ENCODE assay signal across 14 cellular contexts in genomic region chr3:38565339-38566214, GRCh38.
DNase-seq lines count a peak whose midpoint lies in the region; TF ChIP-seq lines count a peak whose summit lies in the region.
"Had no signal": no experiment of that assay in that cellular context is flagged by ENCODE, and none has a peak within 500 bp of the region (broad histone marks: within the 10 kb centered on the region; RNA-seq: fewer than 3 reads in every experiment).

No MANE protein-coding gene starts in this region.

- H3K27ac ChIP-seq in H9 (ENCODE audit: insufficient read length, low read depth, low read length) (no peak overlapping the region), endodermal cell (ENCODE audit: low read depth, low read length) (no peak overlapping the region), MM.1S (ENCODE audit: low read length) (no peak overlapping the region)
- H3K27ac ChIP-seq: RWPE1 had no signal

- H3K4me1 ChIP-seq in H9 (ENCODE audit: insufficient read depth, low read length) (no peaks in the 10 kb centered on the region), endodermal cell (ENCODE audit: control insufficient read depth, insufficient read depth, low read length) (no peaks in the 10 kb centered on the region), BE2C (no peaks in the 10 kb centered on the region), MM.1S (ENCODE audit: low read length) (no peaks in the 10 kb centered on the region)
- H3K4me1 ChIP-seq: Caco-2 had no signal

- H2AK5ac ChIP-seq in H9 (ENCODE audit: insufficient read length, low read length): no peak overlapping the region

- H2BK12ac ChIP-seq in H9 (ENCODE audit: insufficient read length, low read depth, low read length): no peak overlapping the region

- TF ChIP-seq CTCF in H9 (conservative IDR thresholded peaks at IDR 0.05) (no peak), endodermal cell (conservative IDR thresholded peaks at IDR 0.05) (no peak), endothelial cell (IDR thresholded peaks at IDR 0.05; ENCODE audit: unreplicated experiment) (no peak), BE2C (IDR thresholded peaks at IDR 0.05; ENCODE audit: low read depth, low read length) (no peak), MM.1S (IDR thresholded peaks at IDR 0.05; ENCODE audit: low read length) (no peak)

- H3K4me2 ChIP-seq in H9 (ENCODE audit: insufficient read depth, insufficient read length, low read length) (no peak overlapping the region), MM.1S (ENCODE audit: low read depth, low read length) (no peak overlapping the region)

- no peak overlapping the region for H3K23ac ChIP-seq in H9 (ENCODE audit: insufficient read length, low read depth, low read length)

- no peaks in the 10 kb centered on the region for H3K9me2 ChIP-seq in MM.1S (replicated peaks; ENCODE audit: insufficient read depth, low read length)

- H3K36me3 ChIP-seq in endodermal cell (ENCODE audit: control insufficient read depth, insufficient read depth, low read length) (no peaks in the 10 kb centered on the region), BE2C (no peaks in the 10 kb centered on the region), MM.1S (replicated peaks; ENCODE audit: insufficient read depth, low read length) (no peaks in the 10 kb centered on the region)

- no peaks in the 10 kb centered on the region for H3K27me3 ChIP-seq in H9 (ENCODE audit: insufficient read depth, low read length)
- no peaks in the 10 kb centered on the region for H3K27me3 ChIP-seq in endodermal cell (ENCODE audit: control insufficient read depth, insufficient read depth, low read length, poor library complexity, severe bottlenecking)
- no peaks in the 10 kb centered on the region for H3K27me3 ChIP-seq in BE2C
- H3K27me3 ChIP-seq in MM.1S (replicated peaks; ENCODE audit: insufficient read depth, low read length): no peaks in the 10 kb centered on the region

- H3K9me3 Mint-ChIP-seq in H9: no peaks in the 10 kb centered on the region
- no peaks in the 10 kb centered on the region for H3K9me3 Mint-ChIP-seq in endodermal cell
- H3K9me3 Mint-ChIP-seq in endothelial cell (ENCODE audit: unreplicated experiment): no peaks in the 10 kb centered on the region

- no peak overlapping the region for H2BK5ac ChIP-seq in H9 (ENCODE audit: insufficient read length, low read length)

- no peak overlapping the region for H3K4ac ChIP-seq in H9 (ENCODE audit: low read depth, low read length)

- H3K14ac ChIP-seq in H9 (ENCODE audit: insufficient read depth, low read length): no peak overlapping the region

- H3K23me2 ChIP-seq in H9 (ENCODE audit: insufficient read length, low read depth, low read length, poor library complexity, severe bottlenecking): no peaks in the 10 kb centered on the region

- H4K5ac ChIP-seq in H9 (ENCODE audit: insufficient read length, low read depth, low read length): no peak overlapping the region

- H3K27ac Mint-ChIP-seq in H9 (peak overlapping the region in 2 of 3 experiments; percentile 66 to 94; a peak in 4 of 7 replicates), endodermal cell (no peak overlapping the region), endothelial cell (ENCODE audit: unreplicated experiment) (no peak overlapping the region)

- H3K4me3 Mint-ChIP-seq in H9 (0 out of 5 replicates have a peak overlapping the region, but pooled peaks of 1 of the 2 experiments have one; percentile 3), endodermal cell (no peak overlapping the region), endothelial cell (ENCODE audit: unreplicated experiment) (no peak overlapping the region)

- no peak overlapping the region for H2BK20ac ChIP-seq in H9 (ENCODE audit: low read depth, low read length, poor library complexity, severe bottlenecking)

- H3K9me3 ChIP-seq in H9 (ENCODE audit: control insufficient read depth, low read depth, low read length): no peaks in the 10 kb centered on the region
- H3K9me3 ChIP-seq in endodermal cell (ENCODE audit: control insufficient read depth, low read length): no peaks in the 10 kb centered on the region
- no peaks in the 10 kb centered on the region for H3K9me3 ChIP-seq in BE2C
- no peaks in the 10 kb centered on the region for H3K9me3 ChIP-seq in MM.1S (replicated peaks; ENCODE audit: insufficient read depth, low read length)
- H3K9me3 ChIP-seq: Caco-2 had no signal

- H2BK120ac ChIP-seq in H9 (ENCODE audit: low read depth, low read length, poor library complexity, severe bottlenecking): no peak overlapping the region

- no peaks in the 10 kb centered on the region for H3K79me2 ChIP-seq in H9 (ENCODE audit: insufficient read depth, low read length)
- H3K79me2 ChIP-seq in MM.1S (ENCODE audit: low read length): no peaks in the 10 kb centered on the region

- intact Hi-C loops in posterior vena cava (cut with DNase I): no loop called here

- no peak overlapping the region for H3K18ac ChIP-seq in H9 (ENCODE audit: insufficient read length, low read depth, low read length)

- H2AFZ ChIP-seq in H9 (ENCODE audit: low read length) (no peak overlapping the region), MM.1S (ENCODE audit: low read length) (no peak overlapping the region)

- H4K8ac ChIP-seq in H9 (replicated peaks; ENCODE audit: insufficient read length, low read depth, low read length): no peak overlapping the region

- H3T11ph ChIP-seq in H9 (ENCODE audit: low read length): no peak overlapping the region

- no peaks in the 10 kb centered on the region for H3F3A ChIP-seq in MM.1S (ENCODE audit: insufficient read depth, low read length)

- no peak overlapping the region for H3K56ac ChIP-seq in H9 (ENCODE audit: insufficient read length, low read depth, low read length)

- 0 out of 4 replicates have a peak, but pooled peaks cover 0 to 2% of the 10 kb centered on the region in 2 experiments for H3K4me1 Mint-ChIP-seq in H9
- H3K4me1 Mint-ChIP-seq in endodermal cell: no peaks in the 10 kb centered on the region
- peaks cover 3% of the 10 kb centered on the region for H3K4me1 Mint-ChIP-seq in endothelial cell (ENCODE audit: unreplicated experiment)

- H3K36me3 Mint-ChIP-seq in H9 (ENCODE audit: insufficient read depth in 1 of 3, low read depth in 3 of 3) (peaks cover 0 to 3% (median 0%) of the 10 kb centered on the region in 3 experiments; a peak in 1 of 7 replicates), endodermal cell (ENCODE audit: low read depth) (no peaks in the 10 kb centered on the region), endothelial cell (ENCODE audit: low read depth, unreplicated experiment) (no peaks in the 10 kb centered on the region)

- no CpG with 5 or more reads among the region's 13 CpGs for WGBS in H9 (ENCODE audit: extremely low coverage, insufficient read length, low lambda C conversion rate)
- 92 to 93% methylated on average over 10 to 13 of the region's 13 CpGs for WGBS in endodermal cell (ENCODE audit: insufficient coverage in 1 of 2, insufficient read length in 1 of 2), 2 experiments

- H3K4me3 ChIP-seq in endodermal cell (ENCODE audit: low read length) (no peak overlapping the region), BE2C (ENCODE audit: low read depth, low read length) (no peak overlapping the region), MM.1S (ENCODE audit: low read length) (no peak overlapping the region)
- H3K4me3 ChIP-seq: GM12878 had no signal

- H4K91ac ChIP-seq in H9 (ENCODE audit: insufficient read length, low read depth, low read length): no peak overlapping the region

- H3K9ac ChIP-seq in H9 (ENCODE audit: extremely low read depth, insufficient read length, low read length): no peak overlapping the region
- no peak overlapping the region for H3K9ac ChIP-seq in endodermal cell (ENCODE audit: extremely low read depth, low read length, poor library complexity, severe bottlenecking)
- no peak overlapping the region for H3K9ac ChIP-seq in MM.1S (ENCODE audit: low read length)

- H3K79me1 ChIP-seq in H9 (ENCODE audit: insufficient read depth, low read depth, low read length, poor library complexity, severe bottlenecking): no peaks in the 10 kb centered on the region

- H3K27me3 Mint-ChIP-seq in H9 (ENCODE audit: low read depth) (no peaks in the 10 kb centered on the region), endodermal cell (ENCODE audit: insufficient read depth) (no peaks in the 10 kb centered on the region), endothelial cell (ENCODE audit: unreplicated experiment) (peaks cover 7% of the 10 kb centered on the region)

- no peak overlapping the region for H2BK15ac ChIP-seq in H9 (ENCODE audit: low read depth, low read length)

- DNase-seq in activated effector memory CD4-positive, alpha-beta T cell treated with anti-CD3 and anti-CD28 coated beads, Interleukin-2, amount 50 U/mL, for 16 hours: peak; percentile 57
- DNase-seq in activated effector memory CD4-positive, alpha-beta T cell treated with Interleukin-2 at 50 U/mL for 16 hours: no peak
- DNase-seq in H9 (peak; percentile 14), endodermal cell (peak; percentile 33), posterior vena cava (ENCODE audit: low spot score) (peak; percentile 59), endothelial cell (ENCODE audit: low spot score) (no peak), BE2C (no peak), MM.1S (no peak)
- DNase-seq: Caco-2, NCI-H1436 treated with DMSO at 0.1 percent for 48 hours, NCI-H2081 treated with DMSO at 0.1 percent for 48 hours, NCI-H524 had no signal

- H4K20me1 ChIP-seq in H9 (ENCODE audit: control insufficient read depth, insufficient read depth, insufficient read length) (no peaks in the 10 kb centered on the region), MM.1S (ENCODE audit: insufficient read depth, low read length) (no peaks in the 10 kb centered on the region)

Comparison
In these comparisons a context has a peak if more than half of its experiments do, and no peak if none do; other contexts are left out.
1. DNase-seq: peak in activated effector memory CD4-positive, alpha-beta T cell treated with anti-CD3 and anti-CD28 coated beads, Interleukin-2, amount 50 U/mL, for 16 hours (single experiment), H9 (single experiment), endodermal cell (single experiment) and posterior vena cava (single experiment); none in activated effector memory CD4-positive, alpha-beta T cell treated with Interleukin-2 at 50 U/mL for 16 hours (single experiment), endothelial cell (single experiment), BE2C (single experiment) and MM.1S (single experiment).
2. H3K27ac Mint-ChIP-seq: peak in H9 (2 of 3); none in endodermal cell (single experiment) and endothelial cell (single experiment).